Comparison of ENCODE assay signal across 8 cellular contexts in the genomic region with DNA sequence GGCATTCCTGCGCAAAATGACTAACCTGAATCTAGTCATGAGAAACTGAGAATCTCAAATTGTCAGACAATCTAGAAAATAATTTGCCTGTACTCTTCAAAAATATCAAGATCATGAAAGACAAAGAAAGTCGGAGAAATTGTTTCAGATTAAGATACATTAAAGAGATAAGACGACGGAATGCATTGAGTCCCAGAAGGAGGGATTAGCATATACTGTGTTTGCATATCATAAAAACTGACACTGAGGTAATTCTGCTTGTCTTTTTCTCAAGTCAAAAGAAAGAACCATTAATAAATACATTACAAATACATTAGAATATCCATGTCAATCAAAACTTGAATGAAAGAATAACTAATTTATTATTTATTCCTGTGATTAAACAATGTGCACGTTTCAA.
"Had no signal": no experiment of that assay in that cellular context is flagged by ENCODE, and none has a peak within 500 bp of the region (broad histone marks: within the 10 kb centered on the region; RNA-seq: fewer than 3 reads in every experiment).

No MANE protein-coding gene starts in this region.

- H3K4me2 ChIP-seq: KMS-11 had no signal

- ATAC-seq: HepG2, K562 had no signal

- H3K27ac ChIP-seq: HL-60, KMS-11 had no signal

- H3K4me3 ChIP-seq: K562 had no signal

- FAIRE-seq: HepG2, HTR-8/SVneo, K562 had no signal

- DNase-seq: IMR-90, KBM-7, KG1 had no signal

- H3K9ac ChIP-seq: KMS-11 had no signal
